In genomic region chr3:32781211-32781968, GRCh38 we compare ENCODE assay signal across 8 cellular contexts.
DNase-seq lines count a peak whose midpoint lies in the region; ATAC-seq lines count a peak whose summit lies in the region.

No MANE protein-coding gene starts in this region.

- ATAC-seq in GM19025 (IDR thresholded peaks at IDR 0.05; ENCODE audit: low read depth, unreplicated experiment) = peak; percentile 93
- peak; percentile 95 for ATAC-seq in HG03280 (IDR thresholded peaks at IDR 0.05; ENCODE audit: unreplicated experiment)

- DNase-seq in Ammon's horn (ENCODE audit: low spot score) = peak; percentile 79
- peak; percentile 64 for DNase-seq in NCI-H510A treated with DMSO at 0.1 percent for 48 hours (lab: John Stamatoyannopoulos, UW)
- peak; percentile 36 to 49 for DNase-seq in activated CD4-positive, alpha-beta T cell treated with anti-CD3 and anti-CD28 coated beads, Interleukin-2, amount 50 U/mL, for 24 hours (ENCODE audit: low read depth in 1 of 2, low spot score in 1 of 2)
- peak; percentile 13 for DNase-seq in effector CD4-positive, alpha-beta T cell
- DNase-seq in medulla oblongata (ENCODE audit: extremely low spot score) = peak; percentile 64
- DNase-seq in stimulated activated CD4-positive, alpha-beta T cell treated with anti-CD3 and anti-CD28 coated beads, TNF-alpha, amount 100 ng/mL, for 48 hours (ENCODE audit: low read depth in 3 of 3) = peak; percentile 37 to 64 (median 40)

Comparison
In these comparisons a context has a peak if more than half of its experiments do, and no peak if none do; other contexts are left out.
1. Peak in every context shown above with its lines: DNase-seq and ATAC-seq.
2. DNase-seq: peak in every context shown above with its lines; median percentile 79 in Ammon's horn; 64 in NCI-H510A treated with DMSO at 0.1 percent for 48 hours; 64 in medulla oblongata; 42 in activated CD4-positive, alpha-beta T cell treated with anti-CD3 and anti-CD28 coated beads, Interleukin-2, amount 50 U/mL, for 24 hours; 40 in stimulated activated CD4-positive, alpha-beta T cell treated with anti-CD3 and anti-CD28 coated beads, TNF-alpha, amount 100 ng/mL, for 48 hours; 13 in effector CD4-positive, alpha-beta T cell.